ENCODE assay signal across 23 cellular contexts in genomic region chr12:22285871-22286270, GRCh38. TPM values are rescaled to one million over a fixed set of nuclear protein-coding genes. Genes with fewer than 3 reads are reported as not detected.
DNase-seq lines count a peak whose midpoint lies in the region; ATAC-seq and TF ChIP-seq lines count a peak whose summit lies in the region.
"Had no signal": no experiment of that assay in that cellular context is flagged by ENCODE, and none has a peak within 500 bp of the region (broad histone marks: within the 10 kb centered on the region; RNA-seq: fewer than 3 reads in every experiment).

No MANE protein-coding gene starts in this region.

- H3K4me3 ChIP-seq in fibroblast of mammary gland (ENCODE audit: control insufficient read depth, low read depth, low read length) (no peak overlapping the region), osteoblast (ENCODE audit: insufficient read depth, low read length) (no peak overlapping the region), body of pancreas (no peak overlapping the region)
- H3K4me3 ChIP-seq: HAP-1, MG63 had no signal

- peak overlapping the region; percentile 13 for H3K27ac Mint-ChIP-seq in activated T-cell treated with anti-CD3 and anti-CD28 coated beads, Interleukin-2, amount 50 U/mL, for 72 hours
- H3K27ac Mint-ChIP-seq: B cell, IgD-negative memory B cell had no signal

- no peaks in the 10 kb centered on the region for H3K36me3 Mint-ChIP-seq in activated T-cell treated with anti-CD3 and anti-CD28 coated beads, Interleukin-2, amount 50 U/mL, for 72 hours (ENCODE audit: insufficient read depth in 2 of 2)
- peaks cover 2% of the 10 kb centered on the region for H3K36me3 Mint-ChIP-seq in activated T-cell treated with anti-CD3 and anti-CD28 coated beads, Interleukin-2, amount 50 U/mL, for 4 hours (ENCODE audit: insufficient read depth)
- H3K36me3 Mint-ChIP-seq: IgD-negative memory B cell had no signal

- no peaks in the 10 kb centered on the region for H3K79me2 ChIP-seq in osteoblast (ENCODE audit: insufficient read depth, low read length)

- no peaks in the 10 kb centered on the region for H3K9me3 Mint-ChIP-seq in activated T-cell treated with anti-CD3 and anti-CD28 coated beads, Interleukin-2, amount 50 U/mL, for 72 hours
- no peaks in the 10 kb centered on the region for H3K9me3 Mint-ChIP-seq in activated T-cell treated with anti-CD3 and anti-CD28 coated beads, Interleukin-2, amount 50 U/mL, for 4 hours

- peaks cover 26% of the 10 kb centered on the region for H3K4me1 Mint-ChIP-seq in activated T-cell treated with anti-CD3 and anti-CD28 coated beads, Interleukin-2, amount 50 U/mL, for 72 hours (ENCODE audit: low read depth)
- H3K4me1 Mint-ChIP-seq in activated T-cell treated with anti-CD3 and anti-CD28 coated beads, Interleukin-2, amount 50 U/mL, for 4 hours (ENCODE audit: low read depth): peaks cover 28% of the 10 kb centered on the region
- H3K4me1 Mint-ChIP-seq: B cell, IgD-negative memory B cell had no signal

- H3K27me3 ChIP-seq in osteoblast (ENCODE audit: insufficient read depth, low read length): no peaks in the 10 kb centered on the region
- H3K27me3 ChIP-seq in body of pancreas: no peaks in the 10 kb centered on the region
- H3K27me3 ChIP-seq: MG63 had no signal

- 29 to 48% methylated on average over 1 of the region's 1 CpG for WGBS in body of pancreas, 2 donors

- no peak for DNase-seq in activated T-cell treated with anti-CD3 and anti-CD28 coated beads, Interleukin-2, amount 50 U/mL, for 72 hours
- no peak for DNase-seq in activated T-cell treated with anti-CD3 and anti-CD28 coated beads, Interleukin-2, amount 50 U/mL, for 4 hours
- DNase-seq in fibroblast of mammary gland (ENCODE audit: low read depth) (peak; percentile 42), osteoblast (ENCODE audit: insufficient read length, low spot score, missing footprints) (no peak), posterior vena cava (ENCODE audit: low spot score) (no peak), islet precursor cell (no peak), body of pancreas (no peak)
- DNase-seq: 8988T, DND-41, Karpas-422, MG63, NCI-H1092 treated with DMSO at 0.1 percent for 48 hours, NCI-H2081, NCI-H2171 treated with DMSO at 0.1 percent for 48 hours had no signal

- no peaks in the 10 kb centered on the region for H3K9me3 ChIP-seq in osteoblast (ENCODE audit: low read depth, low read length)
- no peaks in the 10 kb centered on the region for H3K9me3 ChIP-seq in body of pancreas
- H3K9me3 ChIP-seq: HAP-1, MG63 had no signal

- no peak for TF ChIP-seq POLR2A in body of pancreas (IDR thresholded peaks at IDR 0.05)

- H3K4me3 Mint-ChIP-seq in activated T-cell treated with anti-CD3 and anti-CD28 coated beads, Interleukin-2, amount 50 U/mL, for 72 hours: no peak overlapping the region
- H3K4me3 Mint-ChIP-seq in activated T-cell treated with anti-CD3 and anti-CD28 coated beads, Interleukin-2, amount 50 U/mL, for 4 hours: no peak overlapping the region
- H3K4me3 Mint-ChIP-seq: B cell, IgD-negative memory B cell had no signal

- H4K20me1 ChIP-seq in osteoblast (ENCODE audit: insufficient read depth, low read length): no peaks in the 10 kb centered on the region

- intact Hi-C loops in posterior vena cava (cut with DNase I): no loop called here
- intact Hi-C loops in body of pancreas (cut with DNase I): no loop called here

- H3K4me1 ChIP-seq in osteoblast (ENCODE audit: insufficient read depth, low read length) (peaks cover 66% of the 10 kb centered on the region), body of pancreas (peaks cover 5% of the 10 kb centered on the region)
- H3K4me1 ChIP-seq: HAP-1 had no signal

- no peaks in the 10 kb centered on the region for H3K36me3 ChIP-seq in osteoblast (ENCODE audit: insufficient read depth, low read length)
- no peaks in the 10 kb centered on the region for H3K36me3 ChIP-seq in body of pancreas (replicated peaks in 1 of 2; ENCODE audit: insufficient read depth in 1 of 2, low read depth in 2 of 2)
- H3K36me3 ChIP-seq: HAP-1, MG63 had no signal

- H3K4me2 ChIP-seq in osteoblast (ENCODE audit: insufficient read depth, low read length): peak overlapping the region; percentile 13

- ATAC-seq in activated T-cell treated with anti-CD3 and anti-CD28 coated beads, Interleukin-2, amount 50 U/mL, for 72 hours (replicated peaks in 1 of 2): no peak
- ATAC-seq in activated T-cell treated with anti-CD3 and anti-CD28 coated beads, Interleukin-2, amount 50 U/mL, for 4 hours: no peak
- no peak for ATAC-seq in GM18519 (IDR thresholded peaks at IDR 0.05; ENCODE audit: low FRiP score, unreplicated experiment)
- ATAC-seq in body of pancreas: no peak
- ATAC-seq: Right ventricle myocardium inferior had no signal

- H3K27me3 Mint-ChIP-seq in activated T-cell treated with anti-CD3 and anti-CD28 coated beads, Interleukin-2, amount 50 U/mL, for 72 hours (ENCODE audit: low read depth): peaks cover 7% of the 10 kb centered on the region
- no peaks in the 10 kb centered on the region for H3K27me3 Mint-ChIP-seq in activated T-cell treated with anti-CD3 and anti-CD28 coated beads, Interleukin-2, amount 50 U/mL, for 4 hours (ENCODE audit: low read depth)

- no peak overlapping the region for H2AFZ ChIP-seq in osteoblast (ENCODE audit: low read length)

- TF ChIP-seq CTCF in fibroblast of mammary gland (conservative IDR thresholded peaks at IDR 0.05; ENCODE audit: control insufficient read depth, insufficient read depth, low read depth, low read length) (no peak), osteoblast (IDR thresholded peaks at IDR 0.05; ENCODE audit: extremely low read depth, low read depth, low read length) (no peak), body of pancreas (IDR thresholded peaks at IDR 0.05) (no peak)

- H3K27ac ChIP-seq in osteoblast (ENCODE audit: low read depth, low read length) (peak overlapping the region; percentile 70), body of pancreas (no peak overlapping the region)
- H3K27ac ChIP-seq: HL-60 had no signal

RNA-seq across cellular contexts. Expression of gene ST8SIA1, which starts 48.6 kb away (rescaled TPM):
- 1 to 10 TPM; 2.9 to 8.7 TPM for total RNA-seq in activated T-cell treated with anti-CD3 and anti-CD28 coated beads, Interleukin-2, amount 50 U/mL, for 72 hours
- total RNA-seq in activated T-cell treated with anti-CD3 and anti-CD28 coated beads, Interleukin-2, amount 50 U/mL, for 4 hours: 1 to 10 TPM; 1.5 to 4.0 (median 1.6) TPM
- total RNA-seq in osteoblast (6.2 TPM in 2 replicates), posterior vena cava (1 to 10 TPM; 2.8 to 4.0 TPM), body of pancreas (under 1 TPM in 1 of 2 donors, not detected in 1; under 0.01 TPM)
- total RNA-seq: G401, NCI-H460, OCI-LY7 had no signal
